In genomic region chr10:118590334-118590733, GRCh38 we compare ENCODE assay signal across 9 cellular contexts.
A peak's percentile ranks its signal among the peaks of the same experiment; 100 is the strongest.
DNase-seq lines count a peak whose midpoint lies in the region; ATAC-seq and TF ChIP-seq lines count a peak whose summit lies in the region.
"Had no signal": no experiment of that assay in that cellular context is flagged by ENCODE, and none has a peak within 500 bp of the region (broad histone marks: within the 10 kb centered on the region; RNA-seq: fewer than 3 reads in every experiment).

No MANE protein-coding gene starts in this region.

- H3K4me1 ChIP-seq in effector memory CD4-positive, alpha-beta T cell (ENCODE audit: control insufficient read depth, insufficient read depth, low read length, poor library complexity, severe bottlenecking): peaks cover 4% of the 10 kb centered on the region

- DNase-seq in DMS79 (lab: John Stamatoyannopoulos, UW): peak; percentile 84
- DNase-seq in NCI-H2081 (lab: John Stamatoyannopoulos, UW): peak; percentile 75 to 88
- DNase-seq in WERI-Rb-1: peak; percentile 66
- peak; percentile 60 for DNase-seq in medulla oblongata (ENCODE audit: extremely low spot score)
- DNase-seq in islet precursor cell: no peak
- no peak for DNase-seq in stimulated activated CD4-positive, alpha-beta T cell treated with anti-CD3 and anti-CD28 coated beads, Interleukin-2, amount 100 ng/mL, for 48 hours
- DNase-seq in effector memory CD4-positive, alpha-beta T cell: no peak

- H3K36me3 ChIP-seq in WERI-Rb-1: no peaks in the 10 kb centered on the region; the same call in 1 of the 2 replicates
- no peaks in the 10 kb centered on the region for H3K36me3 ChIP-seq in effector memory CD4-positive, alpha-beta T cell (ENCODE audit: control insufficient read depth, insufficient read depth, low read length)
- H3K36me3 ChIP-seq: SJSA1 had no signal

- no peak for ATAC-seq in GM18498 (IDR thresholded peaks at IDR 0.05; ENCODE audit: unreplicated experiment)

- no peak for TF ChIP-seq CTCF in WERI-Rb-1 (IDR thresholded peaks at IDR 0.05; ENCODE audit: low read depth, low read length)

- no peak overlapping the region for H3K27ac ChIP-seq in WERI-Rb-1
- H3K27ac ChIP-seq in effector memory CD4-positive, alpha-beta T cell (ENCODE audit: insufficient read depth, low read length, poor library complexity, severe bottlenecking): no peak overlapping the region
- H3K27ac ChIP-seq: SJSA1 had no signal

- H3K9me3 ChIP-seq in WERI-Rb-1 (ENCODE audit: severe bottlenecking): no peaks in the 10 kb centered on the region
- no peaks in the 10 kb centered on the region for H3K9me3 ChIP-seq in effector memory CD4-positive, alpha-beta T cell (ENCODE audit: control insufficient read depth, low read length)

- no peaks in the 10 kb centered on the region for H3K27me3 ChIP-seq in WERI-Rb-1 (ENCODE audit: insufficient read depth, low read depth, severe bottlenecking)
- H3K27me3 ChIP-seq in effector memory CD4-positive, alpha-beta T cell (replicated peaks; ENCODE audit: control insufficient read depth, insufficient read depth, low read length, poor library complexity, severe bottlenecking): peaks cover 16% of the 10 kb centered on the region

- H3K4me3 ChIP-seq in WERI-Rb-1 (ENCODE audit: low read depth, low read length): no peak overlapping the region
- no peak overlapping the region for H3K4me3 ChIP-seq in effector memory CD4-positive, alpha-beta T cell (ENCODE audit: insufficient read depth, low read depth, low read length, poor library complexity, severe bottlenecking)
- H3K4me3 ChIP-seq: SJSA1 had no signal

Comparison
In these comparisons a context has a peak if more than half of its experiments do, and no peak if none do; other contexts are left out.
1. DNase-seq: peak in DMS79 (single experiment), NCI-H2081 (2 of 2), WERI-Rb-1 (single experiment) and medulla oblongata (single experiment); none in islet precursor cell (single experiment), stimulated activated CD4-positive, alpha-beta T cell treated with anti-CD3 and anti-CD28 coated beads, Interleukin-2, amount 100 ng/mL, for 48 hours (0 of 2) and effector memory CD4-positive, alpha-beta T cell (0 of 3).